10 cellular contexts compared by ENCODE assay signal in genomic region chr2:176129825-176130152, GRCh38. TPM values are rescaled to one million over a fixed set of nuclear protein-coding genes. Genes with fewer than 3 reads are reported as not detected.
A peak's percentile ranks its signal among the peaks of the same experiment; 100 is the strongest.
DNase-seq lines count a peak whose midpoint lies in the region; ATAC-seq and TF ChIP-seq lines count a peak whose summit lies in the region.
"Had no signal": no experiment of that assay in that cellular context is flagged by ENCODE, and none has a peak within 500 bp of the region (broad histone marks: within the 10 kb centered on the region; RNA-seq: fewer than 3 reads in every experiment).

No MANE protein-coding gene starts in this region.

- peaks cover 39% of the 10 kb centered on the region for H3K27me3 ChIP-seq in colonic mucosa

- TF ChIP-seq CTCF in colonic mucosa (IDR thresholded peaks at IDR 0.05) = no peak

- H3K36me3 Mint-ChIP-seq in stimulated activated naive CD8-positive, alpha-beta T cell treated with anti-CD3 and anti-CD28 coated beads, Interleukin-15, Interleukin-2, amounts not matched to agents 100 ng/mL and 50 ng/mL, for 24 hours (ENCODE audit: low read depth) = peaks cover 6% of the 10 kb centered on the region
- H3K36me3 Mint-ChIP-seq in naive B cell = peaks cover 0 to 4% of the 10 kb centered on the region in 2 donors

- peak overlapping the region; percentile 41 for H3K4me3 ChIP-seq in colonic mucosa

- peak overlapping the region; percentile 30 for H3K4me3 Mint-ChIP-seq in stimulated activated naive CD8-positive, alpha-beta T cell treated with anti-CD3 and anti-CD28 coated beads, Interleukin-15, Interleukin-2, amounts not matched to agents 100 ng/mL and 50 ng/mL, for 24 hours
- H3K4me3 Mint-ChIP-seq in naive B cell = peak overlapping the region in 6 of 8 donors; percentile 19 to 78 (median 62)

- DNase-seq in stimulated activated naive CD8-positive, alpha-beta T cell treated with anti-CD3 and anti-CD28 coated beads, Interleukin-15, Interleukin-2, amounts not matched to agents 100 U/mL and 50 U/mL, for 24 hours = no peak
- DNase-seq in colonic mucosa (no peak), naive B cell (no peak), NCI-H1930 (lab: John Stamatoyannopoulos, UW) (no peak), amygdala (lab: John Stamatoyannopoulos, UW) (no peak)
- DNase-seq: activated CD4-positive, alpha-beta T cell treated with anti-CD3 and anti-CD28 coated beads, Interleukin-2, amount 50 U/mL, for 4 hours; DND-41 had no signal

- no peaks in the 10 kb centered on the region for H3K4me1 ChIP-seq in colonic mucosa

- H3K9me3 ChIP-seq in colonic mucosa = no peaks in the 10 kb centered on the region

- H3K27ac ChIP-seq in colonic mucosa = peak overlapping the region; percentile 75

- no peak overlapping the region for H3K27ac Mint-ChIP-seq in stimulated activated naive CD8-positive, alpha-beta T cell treated with anti-CD3 and anti-CD28 coated beads, Interleukin-15, Interleukin-2, amounts not matched to agents 100 ng/mL and 50 ng/mL, for 24 hours
- H3K27ac Mint-ChIP-seq in naive B cell = peak overlapping the region in 1 of 6 donors; percentile 37

- no peaks in the 10 kb centered on the region for H3K9me3 Mint-ChIP-seq in stimulated activated naive CD8-positive, alpha-beta T cell treated with anti-CD3 and anti-CD28 coated beads, Interleukin-15, Interleukin-2, amounts not matched to agents 100 ng/mL and 50 ng/mL, for 24 hours
- peaks cover 0 to 18% (median 7%) of the 10 kb centered on the region in 7 donors for H3K9me3 Mint-ChIP-seq in naive B cell

- no peaks in the 10 kb centered on the region for H3K36me3 ChIP-seq in colonic mucosa

- peak overlapping the region in 1 of 2 donors; percentile 70 for H3K9ac ChIP-seq in colonic mucosa (ENCODE audit: low read depth in 2 of 2, low read length in 2 of 2)

- peaks cover 34% of the 10 kb centered on the region for H3K4me1 Mint-ChIP-seq in stimulated activated naive CD8-positive, alpha-beta T cell treated with anti-CD3 and anti-CD28 coated beads, Interleukin-15, Interleukin-2, amounts not matched to agents 100 ng/mL and 50 ng/mL, for 24 hours (ENCODE audit: low read depth)
- H3K4me1 Mint-ChIP-seq in naive B cell = peaks cover 29 to 37% (median 29%) of the 10 kb centered on the region in 3 donors

- H3K27me3 Mint-ChIP-seq in stimulated activated naive CD8-positive, alpha-beta T cell treated with anti-CD3 and anti-CD28 coated beads, Interleukin-15, Interleukin-2, amounts not matched to agents 100 ng/mL and 50 ng/mL, for 24 hours = peaks cover 87% of the 10 kb centered on the region
- H3K27me3 Mint-ChIP-seq in naive B cell = peaks cover 74 to 78% (median 76%) of the 10 kb centered on the region in 3 donors

- intact Hi-C loops in colonic mucosa (cut with DNase I) = loop anchor here (5.0 to 10.0 kb wide), 3 partner anchors 508 to 1015 kb away; no protein-coding TSS in a partner anchor

- ATAC-seq in stimulated activated naive CD8-positive, alpha-beta T cell treated with anti-CD3 and anti-CD28 coated beads, Interleukin-15, Interleukin-2, amounts not matched to agents 100 U/mL and 50 U/mL, for 24 hours = no peak
- peak in 1 of 2 donors; percentile 14 for ATAC-seq in naive B cell (ENCODE audit: low read depth in 2 of 2)
- no peak for ATAC-seq in GM19351 (IDR thresholded peaks at IDR 0.05; ENCODE audit: unreplicated experiment)
- no peak for ATAC-seq in HG02571 (IDR thresholded peaks at IDR 0.05; ENCODE audit: unreplicated experiment)

RNA-seq across cellular contexts. Expression of gene HOXD8, which starts 0.3 kb away (rescaled TPM):
- total RNA-seq in colonic mucosa = 1 to 10 TPM; 3.1 to 4.6 TPM
- not detected for polyA plus RNA-seq in naive B cell (ENCODE audit: low read depth in 6 of 6)

RNA-seq across cellular contexts. Expression of gene HOXD9, which starts 7.3 kb away (rescaled TPM):
- total RNA-seq in colonic mucosa = 1 to 10 TPM in 1 of 2 donors, under 1 TPM in 1; 0.86 to 1.7 TPM
- polyA plus RNA-seq in naive B cell (ENCODE audit: low read depth in 6 of 6) = not detected

RNA-seq across cellular contexts. Expression of gene HOXD10, which starts 13.2 kb away (rescaled TPM):
- 1 to 10 TPM in 1 of 2 donors, under 1 TPM in 1; 0.32 to 1.9 TPM for total RNA-seq in colonic mucosa
- polyA plus RNA-seq in naive B cell (ENCODE audit: low read depth in 6 of 6) = not detected

RNA-seq across cellular contexts. Expression of gene HOXD4, which starts 21.6 kb away (rescaled TPM):
- 1 to 10 TPM; 1.6 to 3.6 TPM for total RNA-seq in colonic mucosa
- polyA plus RNA-seq in naive B cell (ENCODE audit: low read depth in 6 of 6) = not detected

RNA-seq across cellular contexts. Expression of gene HOXD11, which starts 22.7 kb away (rescaled TPM):
- 1 to 10 TPM in 1 of 2 donors, under 1 TPM in 1; 0.25 to 1.6 TPM for total RNA-seq in colonic mucosa
- polyA plus RNA-seq in naive B cell (ENCODE audit: low read depth in 6 of 6) = not detected
